ENCODE assay signal across 10 cellular contexts in genomic region chr3:52526671-52527038, GRCh38. TPM values are rescaled to one million over a fixed set of nuclear protein-coding genes. Genes with fewer than 3 reads are reported as not detected.
DNase-seq lines count a peak whose midpoint lies in the region; ATAC-seq and TF ChIP-seq lines count a peak whose summit lies in the region.
"Not testable (repeated sequence)": the region's sequence is repeated elsewhere in the genome, so short reads cannot be mapped to it uniquely, and the experiment has no call there.
"Had no signal": no experiment of that assay in that cellular context is flagged by ENCODE, and none has a peak within 500 bp of the region (broad histone marks: within the 10 kb centered on the region; RNA-seq: fewer than 3 reads in every experiment).

No MANE protein-coding gene starts in this region.

- not testable (repeated sequence) for TF ChIP-seq POLR2A in breast epithelium (IDR thresholded peaks at IDR 0.05); transverse colon (IDR thresholded peaks at IDR 0.05)

- peaks cover 3 to 12% of the 10 kb centered on the region in 2 donors for H3K4me1 ChIP-seq in breast epithelium
- H3K4me1 ChIP-seq in esophagus (ENCODE audit: control insufficient read depth in 2 of 2, insufficient read depth in 2 of 2, low read length in 1 of 2), result peaks cover 19 to 56% of the 10 kb centered on the region in 2 donors
- peaks cover 38% of the 10 kb centered on the region for H3K4me1 ChIP-seq in right cardiac atrium (ENCODE audit: control insufficient read depth, insufficient read depth, low read length)
- H3K4me1 ChIP-seq in transverse colon, result not testable (repeated sequence)

- not testable (repeated sequence) for TF ChIP-seq EP300 in transverse colon (IDR thresholded peaks at IDR 0.05; ENCODE audit: low read depth)

- H3K9me3 ChIP-seq in breast epithelium; esophagus (ENCODE audit: control insufficient read depth in 2 of 2, insufficient read depth in 1 of 2, low read depth in 1 of 2, low read length in 1 of 2); right cardiac atrium (ENCODE audit: control insufficient read depth, low read length); transverse colon: not testable (repeated sequence)

- H3K27ac Mint-ChIP-seq in mesothelial cell of epicardium, result peak overlapping the region; percentile 77

- H3K27ac ChIP-seq in RWPE1, result peak overlapping the region; percentile 60
- peak overlapping the region; percentile 75 to 79 for H3K27ac ChIP-seq in breast epithelium
- peak overlapping the region; percentile 88 to 94 for H3K27ac ChIP-seq in esophagus (ENCODE audit: low read depth in 2 of 2, low read length in 1 of 2)
- peak overlapping the region; percentile 69 for H3K27ac ChIP-seq in right cardiac atrium (ENCODE audit: low read length)
- not testable (repeated sequence) for H3K27ac ChIP-seq in transverse colon

- H3K36me3 ChIP-seq in breast epithelium, transverse colon: not testable (repeated sequence)
- peaks cover 0 to 44% of the 10 kb centered on the region in 2 donors for H3K36me3 ChIP-seq in esophagus (ENCODE audit: control insufficient read depth in 2 of 2, insufficient read depth in 2 of 2, low read length in 1 of 2)

- CTCF ChIA-PET in RWPE1 (lab: Yijun Ruan, JAX), result interaction anchor here (0.6 to 1.1 kb wide), 3 partner anchors 8 to 65 kb away, joined by 3 read pairs; no protein-coding TSS in a partner anchor

- not testable (repeated sequence) for H3K27me3 ChIP-seq in breast epithelium; esophagus (ENCODE audit: control insufficient read depth in 1 of 2, insufficient read depth in 2 of 2, low read length in 2 of 2); right cardiac atrium (ENCODE audit: control insufficient read depth, insufficient read depth); transverse colon

- intact Hi-C loops in breast epithelium (cut with DNase I; ENCODE audit: low total_unique reads); right cardiac atrium (cut with DNase I); posterior vena cava (cut with DNase I); transverse colon (cut with DNase I; ENCODE audit: low total_unique reads): not testable (repeated sequence)

- in situ Hi-C loops in transverse colon (cut with MboI; ENCODE audit: low pct_ligation_motif_present in 1 of 4, low pct_unique_long_range_greater_than_20kb in 1 of 4, low sequenced_read_pairs in 3 of 4), result not testable (repeated sequence)

- H3K4me1 Mint-ChIP-seq in mesothelial cell of epicardium, result peaks cover 27% of the 10 kb centered on the region

- DNase-seq in RWPE1 (ENCODE audit: low spot score); right cardiac atrium; mesothelial cell of epicardium (ENCODE audit: low spot score in 2 of 2, unreplicated experiment in 2 of 2): not testable (repeated sequence)
- DNase-seq in breast epithelium (ENCODE audit: low spot score in 2 of 2) (peak in 1 of 2 donors; percentile 25), posterior vena cava (ENCODE audit: low spot score) (peak; percentile 76), transverse colon (peak; percentile 3)

- H3K36me3 Mint-ChIP-seq in mesothelial cell of epicardium, result peaks cover 10% of the 10 kb centered on the region

- H3K4me3 ChIP-seq in breast epithelium; esophagus (ENCODE audit: low read depth in 1 of 2, low read length in 2 of 2); right cardiac atrium (ENCODE audit: low read length); transverse colon: not testable (repeated sequence)

- not testable (repeated sequence) for H3K27me3 Mint-ChIP-seq in mesothelial cell of epicardium (ENCODE audit: low read depth)

- WGBS in esophagus, 2 donors, result 83 to 86% methylated on average over 5 of the region's 5 CpGs
- 93% methylated on average over 5 of the region's 5 CpGs for WGBS in right cardiac atrium
- WGBS in transverse colon (ENCODE audit: low coverage in 1 of 2), 2 donors, result 94% methylated on average over 5 of the region's 5 CpGs; no CpG with 5 or more reads in 1 of the 2 donors

- not testable (repeated sequence) for H3K9me3 Mint-ChIP-seq in mesothelial cell of epicardium

- POLR2A ChIA-PET in RWPE1 (lab: Yijun Ruan, JAX; ENCODE audit: low non-redundant PET), result not testable (repeated sequence)

- ATAC-seq in right cardiac atrium, result not testable (repeated sequence)

- not testable (repeated sequence) for H3K4me3 Mint-ChIP-seq in mesothelial cell of epicardium

- TF ChIP-seq CTCF in RWPE1 (conservative IDR thresholded peaks at IDR 0.05; ENCODE audit: low read depth); breast epithelium (IDR thresholded peaks at IDR 0.05); mesothelial cell of epicardium (IDR thresholded peaks at IDR 0.05; ENCODE audit: unreplicated experiment); transverse colon (IDR thresholded peaks at IDR 0.05): not testable (repeated sequence)

RNA-seq across cellular contexts. Expression of gene NT5DC2, which starts 7.0 kb away (rescaled TPM):
- total RNA-seq in breast epithelium (10 to 100 TPM; 26.5 to 35.7 (median 28.6) TPM), right cardiac atrium (100 to 1,000 TPM; 123 to 223 (median 154) TPM), mesothelial cell of epicardium (256 to 266 TPM (median 266 TPM) in 3 replicates), posterior vena cava (10 to 100 TPM; 42.7 to 48.6 TPM), transverse colon (10 to 100 TPM in 2 of 4 donors, 1 to 10 TPM in 1, not detected in 1; 5.5 to 16.7 (median 14.9) TPM)
- polyA plus RNA-seq in esophagus (10 to 100 TPM; 81.7 to 93.7 TPM), right cardiac atrium (322 TPM)

RNA-seq across cellular contexts. Expression of gene UQCC5, which starts 9.8 kb away (rescaled TPM):
- total RNA-seq in breast epithelium, result 10 to 100 TPM in 1 of 3 donors, 1 to 10 TPM in 2; 1.3 to 14.1 (median 1.8) TPM
- polyA plus RNA-seq in esophagus, result 10 to 100 TPM; 20.9 to 37.7 TPM
- 10 to 100 TPM; 52.4 to 64.2 (median 62.4) TPM for total RNA-seq in right cardiac atrium
- 97.3 TPM for polyA plus RNA-seq in right cardiac atrium
- 12.7 to 13.0 TPM (median 12.9 TPM) in 3 replicates for total RNA-seq in mesothelial cell of epicardium
- total RNA-seq in posterior vena cava, result 10 to 100 TPM; 13.8 to 22.8 TPM
- total RNA-seq in transverse colon, result 10 to 100 TPM in 1 of 4 donors, 1 to 10 TPM in 2, not detected in 1; 2.6 to 22.1 (median 4.0) TPM

RNA-seq across cellular contexts. Expression of gene STAB1, which starts 31.5 kb away (rescaled TPM):
- total RNA-seq in breast epithelium (100 to 1,000 TPM in 1 of 3 donors, 10 to 100 TPM in 2; 47.7 to 149 (median 55.4) TPM), right cardiac atrium (100 to 1,000 TPM in 2 of 4 donors, 10 to 100 TPM in 2; 91.9 to 159 (median 101) TPM), mesothelial cell of epicardium (0.29 to 0.71 TPM (median 0.66 TPM) in 3 replicates), posterior vena cava (100 to 1,000 TPM; 303 to 498 TPM), transverse colon (100 to 1,000 TPM in 1 of 4 donors, 10 to 100 TPM in 3; 42.6 to 152 (median 70.3) TPM)
- polyA plus RNA-seq in esophagus (10 to 100 TPM; 30.5 to 39.0 TPM), right cardiac atrium (69.5 TPM)
- total RNA-seq: G401, HFFc6 had no signal
- polyA plus RNA-seq: IgD-negative memory B cell had no signal

Comparison
In these comparisons a context has a peak if more than half of its experiments do, and no peak if none do; other contexts are left out.
1. RNA of gene STAB1, which starts 31.5 kb away (total RNA-seq): 303 to 498 TPM in posterior vena cava, 91.9 to 159 TPM in right cardiac atrium, 42.6 to 152 TPM in transverse colon and 47.7 to 149 TPM in breast epithelium; 0.29 to 0.71 TPM in mesothelial cell of epicardium; every median in the first group is over 10 times any median in the second.